ENCODE assay signal across 14 cellular contexts in genomic region chr3:133659806-133660205, GRCh38. TPM values are rescaled to one million over a fixed set of nuclear protein-coding genes. Genes with fewer than 3 reads are reported as not detected.
DNase-seq lines count a peak whose midpoint lies in the region; ATAC-seq and TF ChIP-seq lines count a peak whose summit lies in the region.
"Had no signal": no experiment of that assay in that cellular context is flagged by ENCODE, and none has a peak within 500 bp of the region (broad histone marks: within the 10 kb centered on the region; RNA-seq: fewer than 3 reads in every experiment).

No MANE protein-coding gene starts in this region.

- CTCF ChIA-PET in activated CD8-positive, alpha-beta memory T cell treated with anti-CD3 and anti-CD28 coated beads, Interleukin-2, amount 10 ng/mL, durations not matched to agents 7 days and 5 days (lab: Charles Lee), result no interaction called here

- peak overlapping the region; percentile 85 for H3K4me2 ChIP-seq in Karpas-422 (ENCODE audit: low read depth, low read length, poor library complexity, severe bottlenecking)
- H3K4me2 ChIP-seq in neural progenitor cell, result peak overlapping the region; percentile 86

- POLR2A ChIA-PET in activated naive CD8-positive, alpha-beta T cell treated with anti-CD3 and anti-CD28 coated beads, Interleukin-2, amount 10 ng/mL, durations not matched to agents 7 days and 5 days (lab: Charles Lee), result no interaction called here

- peak overlapping the region; percentile 98 for H3K4me3 ChIP-seq in Karpas-422 (ENCODE audit: low read length)
- peak overlapping the region; percentile 84 for H3K4me3 ChIP-seq in neural progenitor cell
- H3K4me3 ChIP-seq: lower lobe of right lung had no signal

- H3K36me3 ChIP-seq in Karpas-422 (ENCODE audit: insufficient read depth, low read length) (peaks cover 46% of the 10 kb centered on the region), neural progenitor cell (peaks cover 23% of the 10 kb centered on the region)

- H3K79me2 ChIP-seq in Karpas-422 (ENCODE audit: low read length) (peaks cover 70% of the 10 kb centered on the region), neural progenitor cell (ENCODE audit: low read depth) (peaks cover 45% of the 10 kb centered on the region)

- peaks cover 35% of the 10 kb centered on the region for H3K4me1 ChIP-seq in Karpas-422 (ENCODE audit: low read length)
- peaks cover 16% of the 10 kb centered on the region for H3K4me1 ChIP-seq in neural progenitor cell

- H3K27me3 ChIP-seq in Karpas-422 (ENCODE audit: low read length) (no peaks in the 10 kb centered on the region), neural progenitor cell (no peaks in the 10 kb centered on the region)
- H3K27me3 ChIP-seq: SJCRH30 had no signal

- no peak for ATAC-seq in activated CD8-positive, alpha-beta memory T cell treated with anti-CD3 and anti-CD28 coated beads, Interleukin-2, amount 10 ng/mL, durations not matched to agents 7 days and 5 days
- ATAC-seq in activated naive CD8-positive, alpha-beta T cell treated with anti-CD3 and anti-CD28 coated beads, Interleukin-2, amount 10 ng/mL, durations not matched to agents 7 days and 5 days (ENCODE audit: low read depth), result no peak
- ATAC-seq: lower lobe of right lung had no signal

- no peak for TF ChIP-seq CTCF in neural progenitor cell (IDR thresholded peaks at IDR 0.05)

- H3K9ac ChIP-seq in Karpas-422 (ENCODE audit: low read length) (peak overlapping the region; percentile 98), neural progenitor cell (peak overlapping the region; percentile 72)

- H2AFZ ChIP-seq in Karpas-422 (ENCODE audit: low read length) (no peak overlapping the region), neural progenitor cell (replicated peaks) (no peak overlapping the region)

- peaks cover 44% of the 10 kb centered on the region for H3K36me3 Mint-ChIP-seq in activated CD8-positive, alpha-beta memory T cell treated with anti-CD3 and anti-CD28 coated beads, Interleukin-2, amount 10 ng/mL, durations not matched to agents 7 days and 5 days
- H3K36me3 Mint-ChIP-seq in activated naive CD8-positive, alpha-beta T cell treated with anti-CD3 and anti-CD28 coated beads, Interleukin-2, amount 10 ng/mL, durations not matched to agents 7 days and 5 days, result peaks cover 28% of the 10 kb centered on the region
- peaks cover 11% of the 10 kb centered on the region for H3K36me3 Mint-ChIP-seq in neural progenitor cell

- H3K4me1 Mint-ChIP-seq in activated CD8-positive, alpha-beta memory T cell treated with anti-CD3 and anti-CD28 coated beads, Interleukin-2, amount 10 ng/mL, durations not matched to agents 7 days and 5 days, result peaks cover 52% of the 10 kb centered on the region
- H3K4me1 Mint-ChIP-seq in activated naive CD8-positive, alpha-beta T cell treated with anti-CD3 and anti-CD28 coated beads, Interleukin-2, amount 10 ng/mL, durations not matched to agents 7 days and 5 days, result peaks cover 37% of the 10 kb centered on the region
- peaks cover 29% of the 10 kb centered on the region for H3K4me1 Mint-ChIP-seq in neural progenitor cell

- peak overlapping the region; percentile 55 for H3K27ac Mint-ChIP-seq in activated CD8-positive, alpha-beta memory T cell treated with anti-CD3 and anti-CD28 coated beads, Interleukin-2, amount 10 ng/mL, durations not matched to agents 7 days and 5 days
- peak overlapping the region; percentile 50 for H3K27ac Mint-ChIP-seq in activated naive CD8-positive, alpha-beta T cell treated with anti-CD3 and anti-CD28 coated beads, Interleukin-2, amount 10 ng/mL, durations not matched to agents 7 days and 5 days
- H3K27ac Mint-ChIP-seq in neural progenitor cell, result no peak overlapping the region

- no peak for DNase-seq in activated CD8-positive, alpha-beta memory T cell treated with anti-CD3 and anti-CD28 coated beads, Interleukin-2, amount 10 ng/mL, durations not matched to agents 7 days and 5 days
- no peak for DNase-seq in activated CD8-positive, alpha-beta memory T cell treated with anti-CD3 and anti-CD28 coated beads for 24 hours
- DNase-seq in Karpas-422, result no peak
- no peak for DNase-seq in activated naive CD8-positive, alpha-beta T cell treated with anti-CD3 and anti-CD28 coated beads, Interleukin-2, amount 10 ng/mL, durations not matched to agents 7 days and 5 days
- DNase-seq in neural progenitor cell (ENCODE audit: low spot score), result no peak
- DNase-seq in HT-29 (ENCODE audit: low spot score), result no peak
- DNase-seq in NCI-H1048 (lab: John Stamatoyannopoulos, UW), result no peak
- DNase-seq in retina, result no peak
- DNase-seq: activated CD4-positive, alpha-beta T cell treated with anti-CD3 and anti-CD28 coated beads, Interleukin-2, amount 50 U/mL, for 48 hours; EL; lower lobe of right lung; MV-4-11; NCI-H510A; SJCRH30 had no signal

- peaks cover 11% of the 10 kb centered on the region for H3F3A ChIP-seq in neural progenitor cell (ENCODE audit: low read depth)

- H3K27ac ChIP-seq in Karpas-422 (ENCODE audit: low read length), result peak overlapping the region; percentile 79
- H3K27ac ChIP-seq in neural progenitor cell, result no peak overlapping the region
- H3K27ac ChIP-seq: lower lobe of right lung, SJCRH30 had no signal

- H3K9me3 ChIP-seq in Karpas-422 (ENCODE audit: low read length) (no peaks in the 10 kb centered on the region), neural progenitor cell (ENCODE audit: low read depth) (no peaks in the 10 kb centered on the region)
- H3K9me3 ChIP-seq: lower lobe of right lung, SJCRH30 had no signal

- no peaks in the 10 kb centered on the region for H3K9me3 Mint-ChIP-seq in activated CD8-positive, alpha-beta memory T cell treated with anti-CD3 and anti-CD28 coated beads, Interleukin-2, amount 10 ng/mL, durations not matched to agents 7 days and 5 days (ENCODE audit: low read depth)
- H3K9me3 Mint-ChIP-seq in activated naive CD8-positive, alpha-beta T cell treated with anti-CD3 and anti-CD28 coated beads, Interleukin-2, amount 10 ng/mL, durations not matched to agents 7 days and 5 days, result no peaks in the 10 kb centered on the region
- no peaks in the 10 kb centered on the region for H3K9me3 Mint-ChIP-seq in neural progenitor cell

- peak overlapping the region; percentile 92 for H3K4me3 Mint-ChIP-seq in activated CD8-positive, alpha-beta memory T cell treated with anti-CD3 and anti-CD28 coated beads, Interleukin-2, amount 10 ng/mL, durations not matched to agents 7 days and 5 days
- peak overlapping the region; percentile 91 for H3K4me3 Mint-ChIP-seq in activated naive CD8-positive, alpha-beta T cell treated with anti-CD3 and anti-CD28 coated beads, Interleukin-2, amount 10 ng/mL, durations not matched to agents 7 days and 5 days
- H3K4me3 Mint-ChIP-seq in neural progenitor cell, result peak overlapping the region; percentile 96

- H3K9me2 ChIP-seq in Karpas-422 (replicated peaks; ENCODE audit: insufficient read depth, low read length), result no peaks in the 10 kb centered on the region

- H3K27me3 Mint-ChIP-seq in activated CD8-positive, alpha-beta memory T cell treated with anti-CD3 and anti-CD28 coated beads, Interleukin-2, amount 10 ng/mL, durations not matched to agents 7 days and 5 days, result no peaks in the 10 kb centered on the region
- no peaks in the 10 kb centered on the region for H3K27me3 Mint-ChIP-seq in activated naive CD8-positive, alpha-beta T cell treated with anti-CD3 and anti-CD28 coated beads, Interleukin-2, amount 10 ng/mL, durations not matched to agents 7 days and 5 days
- peaks cover 4% of the 10 kb centered on the region for H3K27me3 Mint-ChIP-seq in neural progenitor cell (ENCODE audit: insufficient read depth, low read depth)

- H4K20me1 ChIP-seq in Karpas-422 (ENCODE audit: insufficient read depth, low read depth, low read length) (no peaks in the 10 kb centered on the region), neural progenitor cell (ENCODE audit: low read depth) (peaks cover 6% of the 10 kb centered on the region)

RNA-seq across cellular contexts. Expression of gene TOPBP1, which starts 1.9 kb away (rescaled TPM):
- 100 to 1,000 TPM; 103 to 108 TPM for total RNA-seq in activated CD8-positive, alpha-beta memory T cell treated with anti-CD3 and anti-CD28 coated beads, Interleukin-2, amount 10 ng/mL, durations not matched to agents 7 days and 5 days
- total RNA-seq in Karpas-422 (2014; rRNA removed; shearing (Covaris generic); ENCODE audit: low replicate concordance), result 93.9 and 170 TPM in 2 replicates
- 10 to 100 TPM; 82.0 to 84.0 TPM for total RNA-seq in activated naive CD8-positive, alpha-beta T cell treated with anti-CD3 and anti-CD28 coated beads, Interleukin-2, amount 10 ng/mL, durations not matched to agents 7 days and 5 days
- 56.0 and 67.7 TPM in 2 replicates for total RNA-seq in neural progenitor cell (ENCODE audit: low replicate concordance)
- total RNA-seq in HT-29 (2014; rRNA removed; shearing (Covaris generic)), result 28.2 and 33.7 TPM in 2 replicates
